Comparison of ENCODE assay signal across 2 cellular contexts in the genomic region with DNA sequence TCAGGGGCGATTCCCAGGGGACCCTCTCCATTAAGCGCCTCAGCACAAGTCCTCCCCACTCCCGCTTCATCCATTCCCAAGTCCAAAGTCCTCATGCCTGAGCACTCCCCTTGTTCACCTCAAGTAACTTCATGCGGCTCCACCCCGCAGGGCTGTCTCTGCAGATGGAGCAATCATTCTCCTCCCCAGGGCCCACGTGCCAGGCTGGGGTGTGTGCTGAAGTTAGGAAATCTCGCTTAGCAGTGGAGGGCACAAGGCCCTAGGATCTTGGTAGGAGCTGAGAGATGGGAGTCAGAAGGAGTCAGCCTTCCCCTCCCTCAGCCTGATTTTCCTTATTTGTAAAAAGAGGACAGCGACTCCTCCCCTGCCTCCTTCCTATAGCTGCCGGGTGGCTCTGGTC.
TF ChIP-seq lines count a peak whose summit lies in the region.

No MANE protein-coding gene starts in this region.

TF ChIP-seq in liver, 16 proteins besides CTCF, POLR2A, EP300 and RAD21 (continued from another document):
- peak; percentile 35 for TF ChIP-seq ZBTB33 (IDR thresholded peaks at IDR 0.05)
- TF ChIP-seq RXRA (IDR thresholded peaks at IDR 0.05): peak; percentile 90 to 96
- no peak for TF ChIP-seq GABPA (IDR thresholded peaks at IDR 0.05 in 1 of 2, conservative IDR thresholded peaks at IDR 0.05 in 1 of 2)
- peak; percentile 72 to 73 for TF ChIP-seq JUND (IDR thresholded peaks at IDR 0.05)
- peak; percentile 53 for TF ChIP-seq YY1 (IDR thresholded peaks at IDR 0.05)
- TF ChIP-seq, protein P1, sequence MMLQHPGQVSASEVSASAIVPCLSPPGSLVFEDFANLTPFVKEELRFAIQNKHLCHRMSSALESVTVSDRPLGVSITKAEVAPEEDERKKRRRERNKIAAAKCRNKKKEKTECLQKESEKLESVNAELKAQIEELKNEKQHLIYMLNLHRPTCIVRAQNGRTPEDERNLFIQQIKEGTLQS (IDR thresholded peaks at IDR 0.05): peak; percentile 56
- peak; percentile 67 for TF ChIP-seq REST (IDR thresholded peaks at IDR 0.05)
- TF ChIP-seq HNF4A (conservative IDR thresholded peaks at IDR 0.05): peak; percentile 89 to 93
- peak; percentile 81 for TF ChIP-seq MAX (IDR thresholded peaks at IDR 0.05)
- peak; percentile 95 for TF ChIP-seq HNF4G (IDR thresholded peaks at IDR 0.05)

TF ChIP-seq in WTC11, 78 proteins besides CTCF, POLR2A, EP300 and RAD21 (continued from another document):
- no peak for TF ChIP-seq ZBTB43 (CRISPR knock-in tag; IDR thresholded peaks at IDR 0.05)
- TF ChIP-seq, protein P2, sequence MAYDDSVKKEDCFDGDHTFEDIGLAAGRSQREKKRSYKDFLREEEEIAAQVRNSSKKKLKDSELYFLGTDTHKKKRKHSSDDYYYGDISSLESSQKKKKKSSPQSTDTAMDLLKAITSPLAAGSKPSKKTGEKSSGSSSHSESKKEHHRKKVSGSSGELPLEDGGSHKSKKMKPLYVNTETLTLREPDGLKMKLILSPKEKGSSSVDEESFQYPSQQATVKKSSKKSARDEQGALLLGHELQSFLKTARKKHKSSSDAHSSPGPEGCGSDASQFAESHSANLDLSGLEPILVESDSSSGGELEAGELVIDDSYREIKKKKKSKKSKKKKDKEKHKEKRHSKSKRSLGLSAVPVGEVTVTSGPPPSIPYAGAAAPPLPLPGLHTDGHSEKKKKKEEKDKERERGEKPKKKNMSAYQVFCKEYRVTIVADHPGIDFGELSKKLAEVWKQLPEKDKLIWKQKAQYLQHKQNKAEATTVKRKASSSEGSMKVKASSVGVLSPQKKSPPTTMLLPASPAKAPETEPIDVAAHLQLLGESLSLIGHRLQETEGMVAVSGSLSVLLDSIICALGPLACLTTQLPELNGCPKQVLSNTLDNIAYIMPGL (CRISPR knock-in tag; IDR thresholded peaks at IDR 0.05): no peak
- no peak for TF ChIP-seq NFATC4 (CRISPR knock-in tag; IDR thresholded peaks at IDR 0.05)
- no peak for TF ChIP-seq RORB (CRISPR knock-in tag; IDR thresholded peaks at IDR 0.05)
- no peak for TF ChIP-seq ATF1 (CRISPR knock-in tag; IDR thresholded peaks at IDR 0.05)
- TF ChIP-seq E2F1 (CRISPR knock-in tag; IDR thresholded peaks at IDR 0.05): no peak
- TF ChIP-seq SOX15 (CRISPR knock-in tag; IDR thresholded peaks at IDR 0.05): no peak
- TF ChIP-seq ZNF423 (CRISPR knock-in tag; IDR thresholded peaks at IDR 0.05): no peak
- TF ChIP-seq CBFB (CRISPR knock-in tag; IDR thresholded peaks at IDR 0.05; ENCODE audit: low read depth): no peak
